1 cellular context compared by ENCODE assay signal in genomic region chr14:77459072-77459723, GRCh38.
A peak's percentile ranks its signal among the peaks of the same experiment; 100 is the strongest.
TF ChIP-seq lines count a peak whose summit lies in the region.

No MANE protein-coding gene starts in this region.

TF ChIP-seq in K562, 482 proteins besides CTCF, POLR2A, EP300 and RAD21:
- TF ChIP-seq PRDM10 (IDR thresholded peaks at IDR 0.05; ENCODE audit: partially characterized antibody) (peak; percentile 15), ETS1 (conservative IDR thresholded peaks at IDR 0.05; ENCODE audit: control insufficient read depth, low read depth, low read length) (no peak)
